In genomic region chr13:29846475-29847256, GRCh38 we compare ENCODE assay signal across 8 cellular contexts. TPM values are rescaled to one million over a fixed set of nuclear protein-coding genes. Genes with fewer than 3 reads are reported as not detected.
A peak's percentile ranks its signal among the peaks of the same experiment; 100 is the strongest.
DNase-seq lines count a peak whose midpoint lies in the region; ATAC-seq and TF ChIP-seq lines count a peak whose summit lies in the region.

No MANE protein-coding gene starts in this region.

- no peak for TF ChIP-seq POLR2A in upper lobe of left lung (IDR thresholded peaks at IDR 0.05)

- dilution Hi-C loops in mammary epithelial cell (cut with HindIII; ENCODE audit: low sequenced_read_pairs) = loop anchor here (5.0 kb wide), 1 partner anchor 76 kb away; no protein-coding TSS in a partner anchor

- no peak for DNase-seq in activated naive CD4-positive, alpha-beta T cell treated with anti-CD3 and anti-CD28 coated beads, Interleukin-2, amount 50 U/mL, for 16 hours
- DNase-seq in mammary epithelial cell (no peak), mesothelial cell of epicardium (ENCODE audit: low spot score in 2 of 2, unreplicated experiment in 2 of 2) (no peak), upper lobe of left lung (no peak), DMS53 treated with DMSO at 0.1 percent for 48 hours (lab: John Stamatoyannopoulos, UW; ENCODE audit: unreplicated experiment) (no peak), SKM-1 treated with dmso at 0.1 percent for 144 hours (lab: John Stamatoyannopoulos, UW; ENCODE audit: unreplicated experiment) (no peak), HPDE6-E6E7 (ENCODE audit: extremely low spot score) (no peak)

- H3K27me3 ChIP-seq in mammary epithelial cell (ENCODE audit: insufficient read depth, low read length) (no peaks in the 10 kb centered on the region), upper lobe of left lung (no peaks in the 10 kb centered on the region)

- 67% methylated on average over 6 of the region's 6 CpGs for WGBS in mammary epithelial cell (ENCODE audit: low coverage, missing lambda C conversion rate)
- 48 to 50% methylated on average over 6 of the region's 6 CpGs for WGBS in upper lobe of left lung, 2 donors

- no peaks in the 10 kb centered on the region for H4K20me1 ChIP-seq in mammary epithelial cell (ENCODE audit: insufficient read depth, low read length)

- no TSS peak for BruUV-seq in mammary epithelial cell (replicated peaks; lab: Mats Ljungman, UMichigan)

- peaks cover 69% of the 10 kb centered on the region for H3K79me2 ChIP-seq in mammary epithelial cell (ENCODE audit: insufficient read depth, low read length)

- H3K27ac ChIP-seq in mammary epithelial cell (ENCODE audit: insufficient read depth, low read depth, low read length) (peak overlapping the region; percentile 66), upper lobe of left lung (peak overlapping the region; percentile 50 to 99 (median 57))

- H3K4me1 ChIP-seq in mammary epithelial cell (ENCODE audit: insufficient read depth, low read length) = peaks cover 14% of the 10 kb centered on the region
- peaks cover 17 to 33% (median 26%) of the 10 kb centered on the region in 4 donors for H3K4me1 ChIP-seq in upper lobe of left lung

- H3K9ac ChIP-seq in mammary epithelial cell (ENCODE audit: insufficient read depth, low read length) = peak overlapping the region; percentile 70

- H3K4me3 Mint-ChIP-seq in activated naive CD4-positive, alpha-beta T cell treated with anti-CD3 and anti-CD28 coated beads, Interleukin-2, amount 50 U/mL, for 24 hours = peak overlapping the region; percentile 97
- H3K4me3 Mint-ChIP-seq in mesothelial cell of epicardium = peak overlapping the region; percentile 93

- H3K36me3 ChIP-seq in mammary epithelial cell (ENCODE audit: insufficient read depth, low read length) (no peaks in the 10 kb centered on the region), upper lobe of left lung (no peaks in the 10 kb centered on the region)

- H3K27me3 Mint-ChIP-seq in activated naive CD4-positive, alpha-beta T cell treated with anti-CD3 and anti-CD28 coated beads, Interleukin-2, amount 50 U/mL, for 24 hours = no peaks in the 10 kb centered on the region
- H3K27me3 Mint-ChIP-seq in mesothelial cell of epicardium (ENCODE audit: low read depth) = no peaks in the 10 kb centered on the region

- intact Hi-C loops in mammary epithelial cell (cut with micrococcal nuclease) = loop anchor here (5.0 kb wide), 2 partner anchors 74 to 146 kb away; no protein-coding TSS in a partner anchor

- no peak for TF ChIP-seq CTCF in mammary epithelial cell (conservative IDR thresholded peaks at IDR 0.05 in 1 of 2, IDR thresholded peaks at IDR 0.05 in 1 of 2; ENCODE audit: extremely low read depth in 1 of 2, insufficient read depth in 1 of 2, low read depth in 1 of 2, low read length in 2 of 2)
- TF ChIP-seq CTCF in mesothelial cell of epicardium (IDR thresholded peaks at IDR 0.05; ENCODE audit: unreplicated experiment) = no peak
- no peak for TF ChIP-seq CTCF in upper lobe of left lung (IDR thresholded peaks at IDR 0.05)

- CTCF ChIA-PET in mammary epithelial cell (lab: Charles Lee; ENCODE audit: low non-redundant PET) = interaction anchor here (1.3 kb wide), 1 partner anchor 266 kb away, joined by 4 read pairs; no protein-coding TSS in a partner anchor

- H2AFZ ChIP-seq in mammary epithelial cell (ENCODE audit: low read depth, low read length) = no peak overlapping the region

- H3K9me3 ChIP-seq in mammary epithelial cell (replicated peaks; ENCODE audit: insufficient read depth, low read length) = no peaks in the 10 kb centered on the region
- H3K9me3 ChIP-seq in upper lobe of left lung = no peaks in the 10 kb centered on the region

- H3K4me1 Mint-ChIP-seq in activated naive CD4-positive, alpha-beta T cell treated with anti-CD3 and anti-CD28 coated beads, Interleukin-2, amount 50 U/mL, for 24 hours = peaks cover 53% of the 10 kb centered on the region
- peaks cover 56% of the 10 kb centered on the region for H3K4me1 Mint-ChIP-seq in mesothelial cell of epicardium

- ATAC-seq in upper lobe of left lung (ENCODE audit: low FRiP score in 2 of 2) = no peak

- H3K4me2 ChIP-seq in mammary epithelial cell (ENCODE audit: insufficient read depth, low read depth, low read length) = peak overlapping the region; percentile 74

- in situ Hi-C loops in mammary epithelial cell (cut with MboI; ENCODE audit: low sequenced_read_pairs in 2 of 2) = loop anchor here (5.0 to 10.0 kb wide), 3 partner anchors 76 to 271 kb away; no protein-coding TSS in a partner anchor

- no peaks in the 10 kb centered on the region for H3K9me3 Mint-ChIP-seq in activated naive CD4-positive, alpha-beta T cell treated with anti-CD3 and anti-CD28 coated beads, Interleukin-2, amount 50 U/mL, for 24 hours
- H3K9me3 Mint-ChIP-seq in mesothelial cell of epicardium = no peaks in the 10 kb centered on the region

- no peak overlapping the region for H3K27ac Mint-ChIP-seq in activated naive CD4-positive, alpha-beta T cell treated with anti-CD3 and anti-CD28 coated beads, Interleukin-2, amount 50 U/mL, for 24 hours
- H3K27ac Mint-ChIP-seq in mesothelial cell of epicardium = peak overlapping the region; percentile 89

- H3K4me3 ChIP-seq in mammary epithelial cell (replicated peaks in 1 of 3; ENCODE audit: insufficient read depth in 1 of 3, low read depth in 2 of 3, low read length in 3 of 3) (peak overlapping the region; percentile 46 to 61 (median 59)), upper lobe of left lung (peak overlapping the region; percentile 43 to 85 (median 72))

- no peak for TF ChIP-seq EP300 in upper lobe of left lung (IDR thresholded peaks at IDR 0.05)

- H3K36me3 Mint-ChIP-seq in activated naive CD4-positive, alpha-beta T cell treated with anti-CD3 and anti-CD28 coated beads, Interleukin-2, amount 50 U/mL, for 24 hours = no peaks in the 10 kb centered on the region
- H3K36me3 Mint-ChIP-seq in mesothelial cell of epicardium = no peaks in the 10 kb centered on the region

RNA-seq across cellular contexts. Expression of gene UBL3, which starts 3.8 kb away (rescaled TPM):
- total RNA-seq in mammary epithelial cell = 10 to 100 TPM; 11.4 to 19.0 TPM
- polyA plus RNA-seq in mammary epithelial cell = 5.2 TPM
- 1.2 TPM for polyA minus RNA-seq in mammary epithelial cell
- total RNA-seq in mesothelial cell of epicardium = 22.7 to 23.6 TPM (median 23.3 TPM) in 3 replicates
- total RNA-seq in upper lobe of left lung = 100 to 1,000 TPM in 1 of 6 donors, 10 to 100 TPM in 5; 32.5 to 122 (median 53.3) TPM
